Comparison of ENCODE assay signal across 9 cellular contexts in genomic region chr19:47239152-47239551, GRCh38. TPM values are rescaled to one million over a fixed set of nuclear protein-coding genes. Genes with fewer than 3 reads are reported as not detected.
DNase-seq lines count a peak whose midpoint lies in the region; ATAC-seq and TF ChIP-seq lines count a peak whose summit lies in the region.
"Had no signal": no experiment of that assay in that cellular context is flagged by ENCODE, and none has a peak within 500 bp of the region (broad histone marks: within the 10 kb centered on the region; RNA-seq: fewer than 3 reads in every experiment).

No MANE protein-coding gene starts in this region.

- intact Hi-C loops in dorsolateral prefrontal cortex (cut with DNase I), result no loop called here

- TF ChIP-seq CTCF in HFFc6 (IDR thresholded peaks at IDR 0.05), result no peak
- no peak for TF ChIP-seq CTCF in dorsolateral prefrontal cortex (IDR thresholded peaks at IDR 0.05 in 54 of 56, conservative IDR thresholded peaks at IDR 0.05 in 2 of 56; ENCODE audit: low read depth in 1 of 56, partially characterized antibody in 56 of 56)
- TF ChIP-seq CTCF in neural progenitor cell (IDR thresholded peaks at IDR 0.05), result no peak

- peak overlapping the region; percentile 97 for H3K4me2 ChIP-seq in neural progenitor cell

- H3K27ac Mint-ChIP-seq in CD4-positive, CD25-positive, alpha-beta regulatory T cell, result peak overlapping the region; percentile 83 to 97 (median 90)
- H3K27ac Mint-ChIP-seq in HFFc6 (peak overlapping the region; percentile 49), neural progenitor cell (no peak overlapping the region)

- H3K79me2 ChIP-seq in neural progenitor cell (ENCODE audit: low read depth), result no peaks in the 10 kb centered on the region

- peak in 2 of 3 donors; percentile 36 to 67 for DNase-seq in CD4-positive, CD25-positive, alpha-beta regulatory T cell
- DNase-seq in HFFc6 (no peak), dorsolateral prefrontal cortex (peak in 1 of 10 donors; percentile 13), neural progenitor cell (ENCODE audit: low spot score) (no peak), NCI-H510A treated with DMSO at 0.1 percent for 48 hours (lab: John Stamatoyannopoulos, UW) (no peak)
- DNase-seq in stimulated activated CD4-positive, alpha-beta T cell treated with anti-CD3 and anti-CD28 coated beads, Interleukin-1b, Interleukin-23, amount 100 ng/mL, for 48 hours, result no peak
- DNase-seq: NCI-H2029 treated with DMSO at 0.1 percent for 48 hours had no signal

- H3K36me3 ChIP-seq in CD4-positive, CD25-positive, alpha-beta regulatory T cell (ENCODE audit: control insufficient read depth, insufficient read depth, low read length), result no peaks in the 10 kb centered on the region
- H3K36me3 ChIP-seq in neural progenitor cell, result no peaks in the 10 kb centered on the region

- peaks cover 9 to 28% (median 11%) of the 10 kb centered on the region in 4 donors for H3K4me1 Mint-ChIP-seq in CD4-positive, CD25-positive, alpha-beta regulatory T cell
- H3K4me1 Mint-ChIP-seq in HFFc6 (ENCODE audit: low read depth) (peaks cover 6% of the 10 kb centered on the region), neural progenitor cell (peaks cover 20% of the 10 kb centered on the region)

- peak in 1 of 2 donors; percentile 15 for ATAC-seq in CD4-positive, CD25-positive, alpha-beta regulatory T cell (ENCODE audit: low read depth in 2 of 2)
- no peak for ATAC-seq in GM21786 (IDR thresholded peaks at IDR 0.05; ENCODE audit: unreplicated experiment)
- ATAC-seq in HG03135 (IDR thresholded peaks at IDR 0.05; ENCODE audit: unreplicated experiment), result no peak

- H3K4me3 Mint-ChIP-seq in CD4-positive, CD25-positive, alpha-beta regulatory T cell, result peak overlapping the region; percentile 85 to 93 (median 88)
- H3K4me3 Mint-ChIP-seq in HFFc6 (peak overlapping the region; percentile 64), neural progenitor cell (peak overlapping the region; percentile 83)

- H3K9me3 ChIP-seq in CD4-positive, CD25-positive, alpha-beta regulatory T cell (ENCODE audit: control insufficient read depth in 2 of 2, low read length in 2 of 2), result no peaks in the 10 kb centered on the region
- no peaks in the 10 kb centered on the region for H3K9me3 ChIP-seq in neural progenitor cell (ENCODE audit: low read depth)

- peaks cover 5% of the 10 kb centered on the region for H3K27me3 Mint-ChIP-seq in CD4-positive, CD25-positive, alpha-beta regulatory T cell
- H3K27me3 Mint-ChIP-seq in HFFc6 (ENCODE audit: insufficient read depth) (peaks cover 6% of the 10 kb centered on the region), neural progenitor cell (ENCODE audit: insufficient read depth, low read depth) (peaks cover 33% of the 10 kb centered on the region)

- peaks cover 34% of the 10 kb centered on the region for H3K4me1 ChIP-seq in CD4-positive, CD25-positive, alpha-beta regulatory T cell (ENCODE audit: control insufficient read depth, insufficient read depth, low read length, poor library complexity, severe bottlenecking)
- peaks cover 12% of the 10 kb centered on the region for H3K4me1 ChIP-seq in neural progenitor cell

- H3K27me3 ChIP-seq in CD4-positive, CD25-positive, alpha-beta regulatory T cell (ENCODE audit: control insufficient read depth, insufficient read depth, low read length), result no peaks in the 10 kb centered on the region
- H3K27me3 ChIP-seq in dorsolateral prefrontal cortex (no peaks in the 10 kb centered on the region), neural progenitor cell (peaks cover 44% of the 10 kb centered on the region)

- peaks cover 45% of the 10 kb centered on the region for H3F3A ChIP-seq in neural progenitor cell (ENCODE audit: low read depth)

- H3K36me3 Mint-ChIP-seq in CD4-positive, CD25-positive, alpha-beta regulatory T cell, result no peaks in the 10 kb centered on the region
- H3K36me3 Mint-ChIP-seq in HFFc6 (ENCODE audit: low read depth) (no peaks in the 10 kb centered on the region), neural progenitor cell (no peaks in the 10 kb centered on the region)

- H2AFZ ChIP-seq in neural progenitor cell (replicated peaks), result peak overlapping the region; percentile 75

- no peak overlapping the region for H3K9ac ChIP-seq in neural progenitor cell

- H3K27ac ChIP-seq in CD4-positive, CD25-positive, alpha-beta regulatory T cell (ENCODE audit: insufficient read depth, low read length, poor library complexity, severe bottlenecking), result no peak overlapping the region
- H3K27ac ChIP-seq in dorsolateral prefrontal cortex (peak overlapping the region in 48 of 59 donors; percentile 26 to 88 (median 70)), neural progenitor cell (no peak overlapping the region)

- H4K20me1 ChIP-seq in neural progenitor cell (ENCODE audit: low read depth), result no peaks in the 10 kb centered on the region

- H3K9me3 Mint-ChIP-seq in CD4-positive, CD25-positive, alpha-beta regulatory T cell, result no peaks in the 10 kb centered on the region
- H3K9me3 Mint-ChIP-seq in HFFc6 (no peaks in the 10 kb centered on the region), neural progenitor cell (no peaks in the 10 kb centered on the region)

- H3K4me3 ChIP-seq in CD4-positive, CD25-positive, alpha-beta regulatory T cell (ENCODE audit: low read depth, low read length), result peak overlapping the region; percentile 67
- peak overlapping the region in 57 of 59 donors; percentile 25 to 73 (median 59) for H3K4me3 ChIP-seq in dorsolateral prefrontal cortex
- peak overlapping the region; percentile 55 for H3K4me3 ChIP-seq in neural progenitor cell

RNA-seq across cellular contexts. Expression of gene BBC3, which starts 8.2 kb away (rescaled TPM):
- total RNA-seq in CD4-positive, CD25-positive, alpha-beta regulatory T cell, result 21.2 TPM
- polyA plus RNA-seq in CD4-positive, CD25-positive, alpha-beta regulatory T cell, result 1 to 10 TPM; 4.2 to 6.7 (median 5.4) TPM
- 10 to 100 TPM in 2 of 6 experiments, 1 to 10 TPM in 4; 8.6 to 10.9 (median 9.6) TPM for total RNA-seq in HFFc6 (2021; fragmentation: NEBNext Ultra II Directional; extraction: Animal tissue kit (Norgen Biotek cat#: 25700))
- 10 to 100 TPM in 50 of 120 experiments, 1 to 10 TPM in 70; 4.8 to 17.2 (median 9.6) TPM for total RNA-seq in dorsolateral prefrontal cortex
- total RNA-seq in neural progenitor cell (ENCODE audit: low replicate concordance), result 2.8 and 19.1 TPM in 2 replicates

RNA-seq across cellular contexts. Expression of gene CCDC9, which starts 17.2 kb away (rescaled TPM):
- total RNA-seq in CD4-positive, CD25-positive, alpha-beta regulatory T cell, result 44.1 TPM
- polyA plus RNA-seq in CD4-positive, CD25-positive, alpha-beta regulatory T cell, result 10 to 100 TPM in 3 of 4 donors, 1 to 10 TPM in 1; 7.3 to 14.5 (median 12.6) TPM
- 10 to 100 TPM; 20.6 to 30.6 (median 23.8) TPM for total RNA-seq in HFFc6 (2021; fragmentation: NEBNext Ultra II Directional; extraction: Animal tissue kit (Norgen Biotek cat#: 25700))
- total RNA-seq in dorsolateral prefrontal cortex (10 to 100 TPM; 13.8 to 39.6 (median 24.0) TPM), neural progenitor cell (ENCODE audit: low replicate concordance) (3.4 and 16.0 TPM in 2 replicates)

RNA-seq across cellular contexts. Expression of gene INAFM1, which starts 35.5 kb away (rescaled TPM):
- total RNA-seq in CD4-positive, CD25-positive, alpha-beta regulatory T cell, result 11.0 TPM
- 1 to 10 TPM; 1.5 to 3.6 (median 2.1) TPM for polyA plus RNA-seq in CD4-positive, CD25-positive, alpha-beta regulatory T cell
- total RNA-seq in HFFc6 (2021; fragmentation: NEBNext Ultra II Directional; extraction: Animal tissue kit (Norgen Biotek cat#: 25700)), result 10 to 100 TPM; 12.0 to 16.2 (median 14.0) TPM
- total RNA-seq in dorsolateral prefrontal cortex (10 to 100 TPM; 13.1 to 31.8 (median 18.3) TPM), neural progenitor cell (ENCODE audit: low replicate concordance) (3.7 TPM in 1 of 2 replicates, not detected in the other)

Comparison
In these comparisons a context has a peak if more than half of its experiments do, and no peak if none do; other contexts are left out.
1. DNase-seq: peak in CD4-positive, CD25-positive, alpha-beta regulatory T cell (2 of 3); none in HFFc6 (single experiment), neural progenitor cell (single experiment), NCI-H510A treated with DMSO at 0.1 percent for 48 hours (single experiment) and stimulated activated CD4-positive, alpha-beta T cell treated with anti-CD3 and anti-CD28 coated beads, Interleukin-1b, Interleukin-23, amount 100 ng/mL, for 48 hours (single experiment).
2. H3K27ac ChIP-seq: peak in dorsolateral prefrontal cortex (48 of 59); none in CD4-positive, CD25-positive, alpha-beta regulatory T cell (single experiment) and neural progenitor cell (single experiment).
3. Peak in every context shown above with its lines, with median percentiles within 50 percentile points of each other: H3K4me3 ChIP-seq and H3K4me3 Mint-ChIP-seq.